In genomic region chr12:114457620-114458019, GRCh38 we compare ENCODE assay signal across 40 cellular contexts. TPM values are rescaled to one million over a fixed set of nuclear protein-coding genes. Genes with fewer than 3 reads are reported as not detected.
"Had no signal": no experiment of that assay in that cellular context is flagged by ENCODE, and none has a peak within 500 bp of the region (broad histone marks: within the 10 kb centered on the region; RNA-seq: fewer than 3 reads in every experiment).

No MANE protein-coding gene starts in this region.

- H3K9me3 ChIP-seq: adrenal gland, ascending aorta, body of pancreas, breast epithelium had no signal

- H3K9me3 Mint-ChIP-seq: activated naive CD4-positive, alpha-beta T cell treated with anti-CD3 and anti-CD28 coated beads for 36 hours; activated naive CD4-positive, alpha-beta T cell treated with anti-CD3 and anti-CD28 coated beads, Interleukin-2, amount 10 ng/mL, durations not matched to agents 7 days and 5 days; activated naive CD4-positive, alpha-beta T cell treated with anti-CD3 and anti-CD28 coated beads, Interleukin-2, amount 50 U/mL, for 72 hours; activated naive CD8-positive, alpha-beta T cell treated with anti-CD3 and anti-CD28 coated beads for 36 hours; activated naive CD8-positive, alpha-beta T cell treated with anti-CD3 and anti-CD28 coated beads, Interleukin-2, amount 10 ng/mL, durations not matched to agents 7 days and 5 days; activated naive CD8-positive, alpha-beta T cell treated with anti-CD3 and anti-CD28 coated beads, Interleukin-2, amount 50 U/mL, for 24 hours; activated T-cell treated with anti-CD3 and anti-CD28 coated beads, Interleukin-2, amount 50 U/mL, for 72 hours; activated T-helper 1 cell treated with anti-CD3 and anti-CD28 coated beads, Interleukin-12 subunit alpha, Interleukin-12 subunit beta, Interleukin-2, Interleukin-4 antibody, amounts not matched to agents 30 ng/mL and 10 ng/mL and 1 ng/mL, durations not matched to agents 14 hours and 24 hours and 36 hours; activated T-helper 17 cell treated with anti-CD3 and anti-CD28 coated beads, Interleukin-2, amount 50 U/mL, for 72 hours; activated T-helper 2 cell treated with anti-CD3 and anti-CD28 coated beads, Interferon-gamma antibody, Interleukin-2, Interleukin-4, amounts not matched to agents 10 μg/mL and 5 μg/mL and 100 μg/mL, durations not matched to agents 14 hours and 24 hours and 36 hours; brain; central memory CD8-positive, alpha-beta T cell had no signal

- ATAC-seq: activated naive CD4-positive, alpha-beta T cell treated with anti-CD3 and anti-CD28 coated beads, Interleukin-2, amount 50 U/mL, for 72 hours; activated naive CD8-positive, alpha-beta T cell treated with anti-CD3 and anti-CD28 coated beads, Interleukin-2, amount 50 U/mL, for 24 hours; activated T-cell treated with anti-CD3 and anti-CD28 coated beads, Interleukin-2, amount 50 U/mL, for 4 hours; activated T-cell treated with anti-CD3 and anti-CD28 coated beads, Interleukin-2, amount 50 U/mL, for 72 hours; activated T-helper 17 cell treated with anti-CD3 and anti-CD28 coated beads, Interleukin-2, amount 50 U/mL, for 72 hours; body of pancreas had no signal

- H3K27ac Mint-ChIP-seq: activated naive CD4-positive, alpha-beta T cell treated with anti-CD3 and anti-CD28 coated beads for 36 hours; activated naive CD4-positive, alpha-beta T cell treated with anti-CD3 and anti-CD28 coated beads, Interleukin-2, amount 10 ng/mL, durations not matched to agents 7 days and 5 days; activated naive CD4-positive, alpha-beta T cell treated with anti-CD3 and anti-CD28 coated beads, Interleukin-2, amount 50 U/mL, for 24 hours; activated naive CD4-positive, alpha-beta T cell treated with anti-CD3 and anti-CD28 coated beads, Interleukin-2, amount 50 U/mL, for 72 hours; activated naive CD8-positive, alpha-beta T cell; activated naive CD8-positive, alpha-beta T cell treated with anti-CD3 and anti-CD28 coated beads for 36 hours; activated naive CD8-positive, alpha-beta T cell treated with anti-CD3 and anti-CD28 coated beads, Interleukin-2, amount 10 ng/mL, durations not matched to agents 7 days and 5 days; activated naive CD8-positive, alpha-beta T cell treated with anti-CD3 and anti-CD28 coated beads, Interleukin-2, amount 50 U/mL, for 24 hours; activated T-cell treated with anti-CD3 and anti-CD28 coated beads, Interleukin-2, amount 50 U/mL, for 72 hours; activated T-helper 1 cell treated with anti-CD3 and anti-CD28 coated beads, Interleukin-12 subunit alpha, Interleukin-12 subunit beta, Interleukin-2, Interleukin-4 antibody, amounts not matched to agents 30 ng/mL and 10 ng/mL and 1 ng/mL, durations not matched to agents 14 hours and 24 hours and 36 hours; activated T-helper 17 cell treated with anti-CD3 and anti-CD28 coated beads, Interleukin-2, amount 50 U/mL, for 72 hours; activated T-helper 2 cell treated with anti-CD3 and anti-CD28 coated beads, Interferon-gamma antibody, Interleukin-2, Interleukin-4, amounts not matched to agents 10 μg/mL and 5 μg/mL and 100 μg/mL, durations not matched to agents 14 hours and 24 hours and 36 hours; brain had no signal

- H3K27ac ChIP-seq: adrenal gland, ascending aorta, body of pancreas, brain microvascular endothelial cell, breast epithelium, cardiac muscle cell had no signal

- H3K4me3 ChIP-seq: adrenal gland, ascending aorta, body of pancreas, breast epithelium, cardiac muscle cell had no signal

- H3K4me1 Mint-ChIP-seq: activated naive CD4-positive, alpha-beta T cell treated with anti-CD3 and anti-CD28 coated beads, Interleukin-2, amount 10 ng/mL, durations not matched to agents 7 days and 5 days; activated naive CD4-positive, alpha-beta T cell treated with anti-CD3 and anti-CD28 coated beads, Interleukin-2, amount 50 U/mL, for 24 hours; activated naive CD8-positive, alpha-beta T cell treated with anti-CD3 and anti-CD28 coated beads for 36 hours; activated naive CD8-positive, alpha-beta T cell treated with anti-CD3 and anti-CD28 coated beads, Interleukin-2, amount 10 ng/mL, durations not matched to agents 7 days and 5 days; activated naive CD8-positive, alpha-beta T cell treated with anti-CD3 and anti-CD28 coated beads, Interleukin-2, amount 50 U/mL, for 24 hours; activated T-helper 17 cell treated with anti-CD3 and anti-CD28 coated beads, Interleukin-2, amount 50 U/mL, for 72 hours; brain; central memory CD8-positive, alpha-beta T cell had no signal

- H3K4me1 ChIP-seq: adrenal gland, ascending aorta, body of pancreas, breast epithelium had no signal

- H3K4me3 Mint-ChIP-seq: activated naive CD4-positive, alpha-beta T cell treated with anti-CD3 and anti-CD28 coated beads for 36 hours; activated naive CD4-positive, alpha-beta T cell treated with anti-CD3 and anti-CD28 coated beads, Interleukin-2, amount 10 ng/mL, durations not matched to agents 7 days and 5 days; activated naive CD4-positive, alpha-beta T cell treated with anti-CD3 and anti-CD28 coated beads, Interleukin-2, amount 50 U/mL, for 24 hours; activated naive CD8-positive, alpha-beta T cell; activated naive CD8-positive, alpha-beta T cell treated with anti-CD3 and anti-CD28 coated beads for 36 hours; activated naive CD8-positive, alpha-beta T cell treated with anti-CD3 and anti-CD28 coated beads, Interleukin-2, amount 10 ng/mL, durations not matched to agents 7 days and 5 days; activated naive CD8-positive, alpha-beta T cell treated with anti-CD3 and anti-CD28 coated beads, Interleukin-2, amount 50 U/mL, for 24 hours; activated T-cell treated with anti-CD3 and anti-CD28 coated beads, Interleukin-2, amount 50 U/mL, for 4 hours; activated T-cell treated with anti-CD3 and anti-CD28 coated beads, Interleukin-2, amount 50 U/mL, for 72 hours; activated T-helper 1 cell treated with anti-CD3 and anti-CD28 coated beads, Interleukin-12 subunit alpha, Interleukin-12 subunit beta, Interleukin-2, Interleukin-4 antibody, amounts not matched to agents 30 ng/mL and 10 ng/mL and 1 ng/mL, durations not matched to agents 14 hours and 24 hours and 36 hours; activated T-helper 17 cell treated with anti-CD3 and anti-CD28 coated beads, Interleukin-2, amount 50 U/mL, for 72 hours; brain; central memory CD8-positive, alpha-beta T cell had no signal

- H3K36me3 ChIP-seq: adrenal gland, ascending aorta, brain microvascular endothelial cell, breast epithelium, cardiac muscle cell had no signal

- H3K36me3 Mint-ChIP-seq: activated naive CD4-positive, alpha-beta T cell treated with anti-CD3 and anti-CD28 coated beads, Interleukin-2, amount 10 ng/mL, durations not matched to agents 7 days and 5 days; activated naive CD4-positive, alpha-beta T cell treated with anti-CD3 and anti-CD28 coated beads, Interleukin-2, amount 50 U/mL, for 24 hours; activated naive CD4-positive, alpha-beta T cell treated with anti-CD3 and anti-CD28 coated beads, Interleukin-2, amount 50 U/mL, for 72 hours; activated naive CD8-positive, alpha-beta T cell; activated naive CD8-positive, alpha-beta T cell treated with anti-CD3 and anti-CD28 coated beads for 36 hours; activated naive CD8-positive, alpha-beta T cell treated with anti-CD3 and anti-CD28 coated beads, Interleukin-2, amount 10 ng/mL, durations not matched to agents 7 days and 5 days; brain had no signal

- DNase-seq: activated effector memory CD4-positive, alpha-beta T cell treated with anti-CD3 and anti-CD28 coated beads, Interleukin-2, amount 50 U/mL, for 16 hours; activated effector memory CD4-positive, alpha-beta T cell treated with Interleukin-2 at 50 U/mL for 16 hours; activated gamma-delta T cell; activated gamma-delta T cell treated with Interleukin-2 at 50 U/mL for 16 hours; activated naive CD4-positive, alpha-beta T cell; activated naive CD4-positive, alpha-beta T cell treated with anti-CD3 and anti-CD28 coated beads for 36 hours; activated naive CD4-positive, alpha-beta T cell treated with anti-CD3 and anti-CD28 coated beads, Interleukin-2, amount 10 ng/mL, durations not matched to agents 7 days and 5 days; activated naive CD4-positive, alpha-beta T cell treated with anti-CD3 and anti-CD28 coated beads, Interleukin-2, amount 50 U/mL, for 16 hours; activated naive CD4-positive, alpha-beta T cell treated with Interleukin-2 at 50 U/mL for 16 hours; activated naive CD8-positive, alpha-beta T cell treated with anti-CD3 and anti-CD28 coated beads for 36 hours; activated naive CD8-positive, alpha-beta T cell treated with anti-CD3 and anti-CD28 coated beads, Interleukin-2, amount 10 ng/mL, durations not matched to agents 7 days and 5 days; activated naive CD8-positive, alpha-beta T cell treated with anti-CD3 and anti-CD28 coated beads, Interleukin-2, amount 50 U/mL, for 24 hours; activated T-cell treated with anti-CD3 and anti-CD28 coated beads, Interleukin-2, amount 50 U/mL, for 4 hours; activated T-cell treated with anti-CD3 and anti-CD28 coated beads, Interleukin-2, amount 50 U/mL, for 48 hours; activated T-cell treated with anti-CD3 and anti-CD28 coated beads, Interleukin-2, amount 50 U/mL, for 72 hours; adrenal gland; amniotic stem cell; amygdala; anterior cingulate cortex; aorta; body of pancreas; brain microvascular endothelial cell; caudate nucleus; central memory CD4-positive, alpha-beta T cell; cerebellar nuclear complex had no signal

- H3K27me3 ChIP-seq: ascending aorta, brain microvascular endothelial cell had no signal

RNA-seq across cellular contexts. Expression of gene TBX5, which starts 51.7 kb away (rescaled TPM):
- total RNA-seq: activated naive CD4-positive, alpha-beta T cell treated with anti-CD3 and anti-CD28 coated beads for 36 hours; activated naive CD4-positive, alpha-beta T cell treated with anti-CD3 and anti-CD28 coated beads, Interleukin-2, amount 50 U/mL, for 72 hours; activated naive CD8-positive, alpha-beta T cell treated with anti-CD3 and anti-CD28 coated beads for 36 hours; activated naive CD8-positive, alpha-beta T cell treated with anti-CD3 and anti-CD28 coated beads, Interleukin-2, amount 10 ng/mL, durations not matched to agents 7 days and 5 days; activated T-cell treated with anti-CD3 and anti-CD28 coated beads, Interleukin-2, amount 50 U/mL, for 4 hours; activated T-cell treated with anti-CD3 and anti-CD28 coated beads, Interleukin-2, amount 50 U/mL, for 72 hours; activated T-helper 1 cell treated with anti-CD3 and anti-CD28 coated beads, Interleukin-12 subunit alpha, Interleukin-12 subunit beta, Interleukin-2, Interleukin-4 antibody, amounts not matched to agents 30 ng/mL and 10 ng/mL and 1 ng/mL, durations not matched to agents 14 hours and 24 hours and 36 hours; activated T-helper 17 cell treated with anti-CD3 and anti-CD28 coated beads, Interleukin-2, amount 50 U/mL, for 72 hours; activated T-helper 2 cell treated with anti-CD3 and anti-CD28 coated beads, Interferon-gamma antibody, Interleukin-2, Interleukin-4, amounts not matched to agents 10 μg/mL and 5 μg/mL and 100 μg/mL, durations not matched to agents 14 hours and 24 hours and 36 hours; ascending aorta; astrocyte; body of pancreas; bronchial epithelial cell; cerebellum; chondrocyte had no signal
